Comparison of ENCODE assay signal across 1 cellular context in the genomic region with DNA sequence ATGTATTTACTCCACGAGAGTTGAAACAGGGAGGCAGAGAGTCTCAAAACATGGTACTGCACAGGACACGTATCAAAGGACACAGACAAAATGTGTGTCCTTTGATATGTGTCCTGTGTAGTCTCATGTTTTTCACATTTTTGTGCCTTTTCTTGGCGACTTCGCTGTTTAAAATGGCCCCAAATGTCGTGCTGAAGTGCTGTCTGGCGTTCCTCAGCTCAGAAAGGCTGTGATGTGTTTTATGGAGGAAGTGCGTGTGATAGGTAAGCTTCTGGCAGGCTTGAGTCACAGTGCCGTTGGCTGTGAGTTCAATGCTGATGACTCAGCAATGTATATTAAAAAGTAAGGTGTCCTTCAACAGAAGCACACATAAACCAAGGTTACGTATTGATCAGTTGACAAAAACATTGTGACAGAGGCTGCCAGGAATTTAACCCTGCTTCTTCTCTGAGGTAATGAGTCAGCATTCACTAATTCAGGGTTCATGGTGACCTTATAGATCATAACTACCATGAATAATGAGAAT.
TF ChIP-seq lines count a peak whose summit lies in the region.

No MANE protein-coding gene starts in this region.

TF ChIP-seq in HepG2, 621 proteins besides CTCF, POLR2A, EP300 and RAD21 (continued from another document and continues in another):
- TF ChIP-seq RORA (CRISPR knock-in tag; IDR thresholded peaks at IDR 0.05), result no peak
- TF ChIP-seq KAT8 (CRISPR knock-in tag; IDR thresholded peaks at IDR 0.05), result peak; percentile 64; the same call in 1 of the 2 replicates
- TF ChIP-seq ZNF773 (CRISPR knock-in tag; IDR thresholded peaks at IDR 0.05; ENCODE audit: borderline replicate concordance), result no peak
- TF ChIP-seq, protein P1, sequence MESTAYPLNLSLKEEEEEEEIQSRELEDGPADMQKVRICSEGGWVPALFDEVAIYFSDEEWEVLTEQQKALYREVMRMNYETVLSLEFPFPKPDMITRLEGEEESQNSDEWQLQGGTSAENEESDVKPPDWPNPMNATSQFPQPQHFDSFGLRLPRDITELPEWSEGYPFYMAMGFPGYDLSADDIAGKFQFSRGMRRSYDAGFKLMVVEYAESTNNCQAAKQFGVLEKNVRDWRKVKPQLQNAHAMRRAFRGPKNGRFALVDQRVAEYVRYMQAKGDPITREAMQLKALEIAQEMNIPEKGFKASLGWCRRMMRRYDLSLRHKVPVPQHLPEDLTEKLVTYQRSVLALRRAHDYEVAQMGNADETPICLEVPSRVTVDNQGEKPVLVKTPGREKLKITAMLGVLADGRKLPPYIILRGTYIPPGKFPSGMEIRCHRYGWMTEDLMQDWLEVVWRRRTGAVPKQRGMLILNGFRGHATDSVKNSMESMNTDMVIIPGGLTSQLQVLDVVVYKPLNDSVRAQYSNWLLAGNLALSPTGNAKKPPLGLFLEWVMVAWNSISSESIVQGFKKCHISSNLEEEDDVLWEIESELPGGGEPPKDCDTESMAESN (CRISPR knock-in tag; conservative IDR thresholded peaks at IDR 0.05), result no peak
- TF ChIP-seq, protein P2, sequence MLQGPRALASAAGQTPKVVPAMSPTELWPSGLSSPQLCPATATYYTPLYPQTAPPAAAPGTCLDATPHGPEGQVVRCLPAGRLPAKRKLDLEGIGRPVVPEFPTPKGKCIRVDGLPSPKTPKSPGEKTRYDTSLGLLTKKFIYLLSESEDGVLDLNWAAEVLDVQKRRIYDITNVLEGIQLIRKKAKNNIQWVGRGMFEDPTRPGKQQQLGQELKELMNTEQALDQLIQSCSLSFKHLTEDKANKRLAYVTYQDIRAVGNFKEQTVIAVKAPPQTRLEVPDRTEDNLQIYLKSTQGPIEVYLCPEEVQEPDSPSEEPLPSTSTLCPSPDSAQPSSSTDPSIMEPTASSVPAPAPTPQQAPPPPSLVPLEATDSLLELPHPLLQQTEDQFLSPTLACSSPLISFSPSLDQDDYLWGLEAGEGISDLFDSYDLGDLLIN (CRISPR knock-in tag; IDR thresholded peaks at IDR 0.05; ENCODE audit: borderline replicate concordance), result no peak
- TF ChIP-seq, protein P3, sequence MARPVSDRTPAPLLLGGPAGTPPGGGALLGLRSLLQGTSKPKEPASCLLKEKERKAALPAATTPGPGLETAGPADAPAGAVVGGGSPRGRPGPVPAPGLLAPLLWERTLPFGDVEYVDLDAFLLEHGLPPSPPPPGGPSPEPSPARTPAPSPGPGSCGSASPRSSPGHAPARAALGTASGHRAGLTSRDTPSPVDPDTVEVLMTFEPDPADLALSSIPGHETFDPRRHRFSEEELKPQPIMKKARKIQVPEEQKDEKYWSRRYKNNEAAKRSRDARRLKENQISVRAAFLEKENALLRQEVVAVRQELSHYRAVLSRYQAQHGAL (CRISPR knock-in tag; IDR thresholded peaks at IDR 0.05; ENCODE audit: not compliant biosample characterization), result no peak
- TF ChIP-seq U2AF2 (IDR thresholded peaks at IDR 0.05; ENCODE audit: low read depth, low read length), result no peak
- peak; percentile 90; the same call in 1 of the 2 replicates for TF ChIP-seq MIER3 (CRISPR knock-in tag; IDR thresholded peaks at IDR 0.05; ENCODE audit: borderline replicate concordance)
- TF ChIP-seq, protein P4, sequence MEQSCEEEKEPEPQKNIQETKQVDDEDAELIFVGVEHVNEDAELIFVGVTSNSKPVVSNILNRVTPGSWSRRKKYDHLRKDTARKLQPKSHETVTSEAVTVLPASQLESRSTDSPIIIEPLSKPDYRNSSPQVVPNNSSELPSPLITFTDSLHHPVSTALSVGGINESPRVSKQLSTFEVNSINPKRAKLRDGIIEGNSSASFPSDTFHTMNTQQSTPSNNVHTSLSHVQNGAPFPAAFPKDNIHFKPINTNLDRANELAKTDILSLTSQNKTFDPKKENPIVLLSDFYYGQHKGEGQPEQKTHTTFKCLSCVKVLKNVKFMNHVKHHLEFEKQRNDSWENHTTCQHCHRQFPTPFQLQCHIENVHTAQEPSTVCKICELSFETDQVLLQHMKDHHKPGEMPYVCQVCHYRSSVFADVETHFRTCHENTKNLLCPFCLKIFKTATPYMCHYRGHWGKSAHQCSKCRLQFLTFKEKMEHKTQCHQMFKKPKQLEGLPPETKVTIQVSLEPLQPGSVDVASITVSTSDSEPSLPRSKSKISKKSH (CRISPR knock-in tag; IDR thresholded peaks at IDR 0.05; ENCODE audit: borderline replicate concordance), result no peak
- no peak for TF ChIP-seq HIVEP1 (CRISPR knock-in tag; IDR thresholded peaks at IDR 0.05)
- TF ChIP-seq, protein P5, sequence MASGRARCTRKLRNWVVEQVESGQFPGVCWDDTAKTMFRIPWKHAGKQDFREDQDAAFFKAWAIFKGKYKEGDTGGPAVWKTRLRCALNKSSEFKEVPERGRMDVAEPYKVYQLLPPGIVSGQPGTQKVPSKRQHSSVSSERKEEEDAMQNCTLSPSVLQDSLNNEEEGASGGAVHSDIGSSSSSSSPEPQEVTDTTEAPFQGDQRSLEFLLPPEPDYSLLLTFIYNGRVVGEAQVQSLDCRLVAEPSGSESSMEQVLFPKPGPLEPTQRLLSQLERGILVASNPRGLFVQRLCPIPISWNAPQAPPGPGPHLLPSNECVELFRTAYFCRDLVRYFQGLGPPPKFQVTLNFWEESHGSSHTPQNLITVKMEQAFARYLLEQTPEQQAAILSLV (CRISPR knock-in tag; IDR thresholded peaks at IDR 0.05; ENCODE audit: borderline replicate concordance), result peak; percentile 67; the same call in 1 of the 2 replicates
- TF ChIP-seq ZNF282 (IDR thresholded peaks at IDR 0.05; ENCODE audit: partially characterized antibody), result no peak
- no peak for TF ChIP-seq ZNF160 (CRISPR knock-in tag; IDR thresholded peaks at IDR 0.05)
- no peak for TF ChIP-seq NFYB (CRISPR knock-in tag; IDR thresholded peaks at IDR 0.05)
- peak; percentile 96 for TF ChIP-seq ZNF24 (IDR thresholded peaks at IDR 0.05)
- TF ChIP-seq FOXC1 (CRISPR knock-in tag; IDR thresholded peaks at IDR 0.05; ENCODE audit: borderline replicate concordance), result no peak
- TF ChIP-seq RFX1 (IDR thresholded peaks at IDR 0.05), result peak; percentile 28; the same call in 1 of the 2 replicates
- no peak for TF ChIP-seq FLYWCH1 (CRISPR knock-in tag; IDR thresholded peaks at IDR 0.05)
- TF ChIP-seq NFE2L1 (CRISPR knock-in tag; IDR thresholded peaks at IDR 0.05; ENCODE audit: borderline replicate concordance), result no peak
- TF ChIP-seq ZFP37 (CRISPR knock-in tag; IDR thresholded peaks at IDR 0.05; ENCODE audit: borderline replicate concordance), result no peak
- TF ChIP-seq, protein P6, sequence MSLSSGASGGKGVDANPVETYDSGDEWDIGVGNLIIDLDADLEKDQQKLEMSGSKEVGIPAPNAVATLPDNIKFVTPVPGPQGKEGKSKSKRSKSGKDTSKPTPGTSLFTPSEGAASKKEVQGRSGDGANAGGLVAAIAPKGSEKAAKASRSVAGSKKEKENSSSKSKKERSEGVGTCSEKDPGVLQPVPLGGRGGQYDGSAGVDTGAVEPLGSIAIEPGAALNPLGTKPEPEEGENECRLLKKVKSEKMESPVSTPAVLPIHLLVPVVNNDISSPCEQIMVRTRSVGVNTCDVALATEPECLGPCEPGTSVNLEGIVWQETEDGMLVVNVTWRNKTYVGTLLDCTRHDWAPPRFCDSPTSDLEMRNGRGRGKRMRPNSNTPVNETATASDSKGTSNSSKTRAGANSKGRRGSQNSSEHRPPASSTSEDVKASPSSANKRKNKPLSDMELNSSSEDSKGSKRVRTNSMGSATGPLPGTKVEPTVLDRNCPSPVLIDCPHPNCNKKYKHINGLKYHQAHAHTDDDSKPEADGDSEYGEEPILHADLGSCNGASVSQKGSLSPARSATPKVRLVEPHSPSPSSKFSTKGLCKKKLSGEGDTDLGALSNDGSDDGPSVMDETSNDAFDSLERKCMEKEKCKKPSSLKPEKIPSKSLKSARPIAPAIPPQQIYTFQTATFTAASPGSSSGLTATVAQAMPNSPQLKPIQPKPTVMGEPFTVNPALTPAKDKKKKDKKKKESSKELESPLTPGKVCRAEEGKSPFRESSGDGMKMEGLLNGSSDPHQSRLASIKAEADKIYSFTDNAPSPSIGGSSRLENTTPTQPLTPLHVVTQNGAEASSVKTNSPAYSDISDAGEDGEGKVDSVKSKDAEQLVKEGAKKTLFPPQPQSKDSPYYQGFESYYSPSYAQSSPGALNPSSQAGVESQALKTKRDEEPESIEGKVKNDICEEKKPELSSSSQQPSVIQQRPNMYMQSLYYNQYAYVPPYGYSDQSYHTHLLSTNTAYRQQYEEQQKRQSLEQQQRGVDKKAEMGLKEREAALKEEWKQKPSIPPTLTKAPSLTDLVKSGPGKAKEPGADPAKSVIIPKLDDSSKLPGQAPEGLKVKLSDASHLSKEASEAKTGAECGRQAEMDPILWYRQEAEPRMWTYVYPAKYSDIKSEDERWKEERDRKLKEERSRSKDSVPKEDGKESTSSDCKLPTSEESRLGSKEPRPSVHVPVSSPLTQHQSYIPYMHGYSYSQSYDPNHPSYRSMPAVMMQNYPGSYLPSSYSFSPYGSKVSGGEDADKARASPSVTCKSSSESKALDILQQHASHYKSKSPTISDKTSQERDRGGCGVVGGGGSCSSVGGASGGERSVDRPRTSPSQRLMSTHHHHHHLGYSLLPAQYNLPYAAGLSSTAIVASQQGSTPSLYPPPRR (CRISPR knock-in tag; IDR thresholded peaks at IDR 0.05; ENCODE audit: borderline replicate concordance), result no peak
- TF ChIP-seq, protein P7, sequence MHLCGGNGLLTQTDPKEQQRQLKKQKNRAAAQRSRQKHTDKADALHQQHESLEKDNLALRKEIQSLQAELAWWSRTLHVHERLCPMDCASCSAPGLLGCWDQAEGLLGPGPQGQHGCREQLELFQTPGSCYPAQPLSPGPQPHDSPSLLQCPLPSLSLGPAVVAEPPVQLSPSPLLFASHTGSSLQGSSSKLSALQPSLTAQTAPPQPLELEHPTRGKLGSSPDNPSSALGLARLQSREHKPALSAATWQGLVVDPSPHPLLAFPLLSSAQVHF (CRISPR knock-in tag; IDR thresholded peaks at IDR 0.05), result no peak
- 0 out of 2 replicates have a peak, but pooled peaks have one; percentile 37 for TF ChIP-seq HOXA5 (CRISPR knock-in tag; IDR thresholded peaks at IDR 0.05)
- TF ChIP-seq, protein P8, sequence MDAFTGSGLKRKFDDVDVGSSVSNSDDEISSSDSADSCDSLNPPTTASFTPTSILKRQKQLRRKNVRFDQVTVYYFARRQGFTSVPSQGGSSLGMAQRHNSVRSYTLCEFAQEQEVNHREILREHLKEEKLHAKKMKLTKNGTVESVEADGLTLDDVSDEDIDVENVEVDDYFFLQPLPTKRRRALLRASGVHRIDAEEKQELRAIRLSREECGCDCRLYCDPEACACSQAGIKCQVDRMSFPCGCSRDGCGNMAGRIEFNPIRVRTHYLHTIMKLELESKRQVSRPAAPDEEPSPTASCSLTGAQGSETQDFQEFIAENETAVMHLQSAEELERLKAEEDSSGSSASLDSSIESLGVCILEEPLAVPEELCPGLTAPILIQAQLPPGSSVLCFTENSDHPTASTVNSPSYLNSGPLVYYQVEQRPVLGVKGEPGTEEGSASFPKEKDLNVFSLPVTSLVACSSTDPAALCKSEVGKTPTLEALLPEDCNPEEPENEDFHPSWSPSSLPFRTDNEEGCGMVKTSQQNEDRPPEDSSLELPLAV (CRISPR knock-in tag; conservative IDR thresholded peaks at IDR 0.05; ENCODE audit: low read depth), result no peak
- TF ChIP-seq NAIF1 (CRISPR knock-in tag; IDR thresholded peaks at IDR 0.05; ENCODE audit: borderline replicate concordance), result no peak
- TF ChIP-seq CEBPB (IDR thresholded peaks at IDR 0.05; ENCODE audit: borderline replicate concordance, low read depth, low read length), result peak; percentile 71; the same call in 1 of the 2 replicates
- TF ChIP-seq, protein P9, sequence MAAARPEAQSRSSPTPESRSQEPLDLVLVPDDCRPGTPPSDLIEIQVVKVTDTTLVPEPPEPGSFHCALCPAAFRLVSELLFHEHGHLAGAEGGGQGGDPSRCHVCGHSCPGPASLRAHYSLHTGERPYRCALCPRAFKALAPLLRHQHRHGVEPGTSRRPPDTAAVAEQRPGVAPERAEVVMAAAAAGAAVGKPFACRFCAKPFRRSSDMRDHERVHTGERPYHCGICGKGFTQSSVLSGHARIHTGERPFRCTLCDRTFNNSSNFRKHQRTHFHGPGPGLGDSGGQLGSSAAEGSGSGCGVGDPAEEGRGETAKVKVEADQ (CRISPR knock-in tag; IDR thresholded peaks at IDR 0.05; ENCODE audit: borderline replicate concordance), result no peak
- no peak for TF ChIP-seq ZNF660 (CRISPR knock-in tag; IDR thresholded peaks at IDR 0.05; ENCODE audit: borderline replicate concordance, low read depth)
- TF ChIP-seq, protein P10, sequence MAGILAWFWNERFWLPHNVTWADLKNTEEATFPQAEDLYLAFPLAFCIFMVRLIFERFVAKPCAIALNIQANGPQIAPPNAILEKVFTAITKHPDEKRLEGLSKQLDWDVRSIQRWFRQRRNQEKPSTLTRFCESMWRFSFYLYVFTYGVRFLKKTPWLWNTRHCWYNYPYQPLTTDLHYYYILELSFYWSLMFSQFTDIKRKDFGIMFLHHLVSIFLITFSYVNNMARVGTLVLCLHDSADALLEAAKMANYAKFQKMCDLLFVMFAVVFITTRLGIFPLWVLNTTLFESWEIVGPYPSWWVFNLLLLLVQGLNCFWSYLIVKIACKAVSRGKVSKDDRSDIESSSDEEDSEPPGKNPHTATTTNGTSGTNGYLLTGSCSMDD (CRISPR knock-in tag; IDR thresholded peaks at IDR 0.05), result no peak
- TF ChIP-seq RXRA (CRISPR knock-in tag; IDR thresholded peaks at IDR 0.05), result no peak
- no peak for TF ChIP-seq ATM (IDR thresholded peaks at IDR 0.05; ENCODE audit: borderline replicate concordance)
- TF ChIP-seq TBX3 (IDR thresholded peaks at IDR 0.05; ENCODE audit: borderline replicate concordance), result peak; percentile 31; the same call in 1 of the 2 replicates
- TF ChIP-seq NR1H2 (CRISPR knock-in tag; IDR thresholded peaks at IDR 0.05; ENCODE audit: borderline replicate concordance, low read depth), result no peak
- peak; percentile 69; the same call in 1 of the 2 replicates for TF ChIP-seq KDM1A (CRISPR knock-in tag; IDR thresholded peaks at IDR 0.05)
- TF ChIP-seq, protein P11, sequence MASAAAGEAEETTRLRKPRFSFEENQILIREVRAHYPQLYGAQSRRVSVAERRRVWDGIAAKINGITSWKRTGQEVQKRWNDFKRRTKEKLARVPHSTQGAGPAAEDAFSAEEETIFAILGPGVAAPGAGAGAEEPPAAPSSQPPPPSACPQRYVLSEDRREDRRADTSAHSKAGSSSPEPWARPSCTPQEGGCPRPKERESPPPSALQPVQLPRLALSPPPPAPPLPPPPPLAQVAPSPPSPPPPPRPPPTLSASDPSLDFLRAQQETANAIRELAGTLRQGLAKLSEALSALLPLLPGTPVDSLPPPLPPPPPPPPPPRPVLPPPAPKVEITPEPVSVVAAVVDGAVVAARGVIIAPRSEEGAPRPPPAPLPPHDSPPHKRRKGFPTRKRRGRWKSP (CRISPR knock-in tag; IDR thresholded peaks at IDR 0.05), result no peak
- TF ChIP-seq RARA (CRISPR knock-in tag; IDR thresholded peaks at IDR 0.05), result peak; percentile 86
- TF ChIP-seq RBFOX2 (IDR thresholded peaks at IDR 0.05; ENCODE audit: low read depth, low read length), result no peak
- TF ChIP-seq TBX2 (CRISPR knock-in tag; IDR thresholded peaks at IDR 0.05; ENCODE audit: borderline replicate concordance), result no peak
- TF ChIP-seq HDAC6 (IDR thresholded peaks at IDR 0.05; ENCODE audit: low read depth, low read length), result no peak
- TF ChIP-seq, protein P12, sequence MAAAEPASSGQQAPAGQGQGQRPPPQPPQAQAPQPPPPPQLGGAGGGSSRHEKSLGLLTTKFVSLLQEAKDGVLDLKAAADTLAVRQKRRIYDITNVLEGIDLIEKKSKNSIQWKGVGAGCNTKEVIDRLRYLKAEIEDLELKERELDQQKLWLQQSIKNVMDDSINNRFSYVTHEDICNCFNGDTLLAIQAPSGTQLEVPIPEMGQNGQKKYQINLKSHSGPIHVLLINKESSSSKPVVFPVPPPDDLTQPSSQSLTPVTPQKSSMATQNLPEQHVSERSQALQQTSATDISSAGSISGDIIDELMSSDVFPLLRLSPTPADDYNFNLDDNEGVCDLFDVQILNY (CRISPR knock-in tag; conservative IDR thresholded peaks at IDR 0.05), result no peak
- no peak for TF ChIP-seq PAWR (CRISPR knock-in tag; IDR thresholded peaks at IDR 0.05; ENCODE audit: borderline replicate concordance)
- peak; percentile 72; the same call in 1 of the 2 replicates for TF ChIP-seq FOSL1 (CRISPR knock-in tag; IDR thresholded peaks at IDR 0.05; ENCODE audit: borderline replicate concordance)
- TF ChIP-seq NCOA1 (CRISPR knock-in tag; IDR thresholded peaks at IDR 0.05), result no peak
